ENCODE assay signal across 33 cellular contexts in genomic region chr1:26098602-26099001, GRCh38. TPM values are rescaled to one million over a fixed set of nuclear protein-coding genes. Genes with fewer than 3 reads are reported as not detected.
"Had no signal": no experiment of that assay in that cellular context is flagged by ENCODE, and none has a peak within 500 bp of the region (broad histone marks: within the 10 kb centered on the region; RNA-seq: fewer than 3 reads in every experiment).

No MANE protein-coding gene starts in this region.

- DNase-seq: activated CD4-positive, alpha-beta memory T cell treated with anti-CD3 and anti-CD28 coated beads, Interleukin-2, amount 10 ng/mL, durations not matched to agents 7 days and 5 days; activated CD4-positive, alpha-beta T cell treated with anti-CD3 and anti-CD28 coated beads for 1 hour; activated CD4-positive, alpha-beta T cell treated with anti-CD3 and anti-CD28 coated beads for 4 hours; activated CD4-positive, alpha-beta T cell treated with anti-CD3 and anti-CD28 coated beads, Interleukin-2, amount 10 ng/mL, durations not matched to agents 7 days and 5 days; activated CD4-positive, alpha-beta T cell treated with anti-CD3 and anti-CD28 coated beads, Interleukin-2, amount 50 U/mL, for 4 hours; activated CD8-positive, alpha-beta memory T cell treated with anti-CD3 and anti-CD28 coated beads, Interleukin-2, amount 50 U/mL, for 48 hours; activated gamma-delta T cell; activated naive CD4-positive, alpha-beta T cell; activated naive CD4-positive, alpha-beta T cell treated with anti-CD3 and anti-CD28 coated beads, Interleukin-2, amount 50 U/mL, for 16 hours; activated T-cell treated with anti-CD3 and anti-CD28 coated beads for 4 hours; activated T-cell treated with anti-CD3 and anti-CD28 coated beads, Interleukin-2, amount 50 U/mL, for 24 hours; activated T-cell treated with anti-CD3 and anti-CD28 coated beads, Interleukin-2, amount 50 U/mL, for 72 hours; amniotic stem cell; anterior cingulate cortex; brain microvascular endothelial cell; effector CD4-positive, alpha-beta T cell; effector memory CD8-positive, alpha-beta T cell; erythroblast; foreskin keratinocyte; gastrocnemius medialis; heart right ventricle; T-helper 1 cell; T-helper 17 cell; T1000 had no signal

- H3K4me3 Mint-ChIP-seq: activated CD4-positive, alpha-beta memory T cell treated with anti-CD3 and anti-CD28 coated beads, Interleukin-2, amount 10 ng/mL, durations not matched to agents 7 days and 5 days; activated CD4-positive, alpha-beta T cell treated with anti-CD3 and anti-CD28 coated beads, Interleukin-2, amount 10 ng/mL, durations not matched to agents 7 days and 5 days; activated naive CD8-positive, alpha-beta T cell; activated T-cell treated with anti-CD3 and anti-CD28 coated beads, Interleukin-2, amount 50 U/mL, for 24 hours; activated T-cell treated with anti-CD3 and anti-CD28 coated beads, Interleukin-2, amount 50 U/mL, for 72 hours; central memory CD8-positive, alpha-beta T cell; dendritic cell treated with granulocyte-macrophage colony-stimulating factor and Interleukin-4, amounts not matched to agents 40 ng/mL and 50 ng/mL, for 4 days; effector memory CD8-positive, alpha-beta T cell; T-helper 17 cell had no signal

- H3K36me3 ChIP-seq: brain microvascular endothelial cell, esophagus muscularis mucosa, gastrocnemius medialis, heart right ventricle had no signal

- H3K4me3 ChIP-seq: coronary artery, esophagus muscularis mucosa, gastrocnemius medialis, heart right ventricle had no signal

- H3K36me3 Mint-ChIP-seq: activated naive CD8-positive, alpha-beta T cell had no signal

- H3K9me3 Mint-ChIP-seq: activated CD4-positive, alpha-beta memory T cell treated with anti-CD3 and anti-CD28 coated beads, Interleukin-2, amount 10 ng/mL, durations not matched to agents 7 days and 5 days; activated CD4-positive, alpha-beta T cell treated with anti-CD3 and anti-CD28 coated beads, Interleukin-2, amount 10 ng/mL, durations not matched to agents 7 days and 5 days; activated T-cell treated with anti-CD3 and anti-CD28 coated beads, Interleukin-2, amount 50 U/mL, for 24 hours; activated T-cell treated with anti-CD3 and anti-CD28 coated beads, Interleukin-2, amount 50 U/mL, for 72 hours; central memory CD8-positive, alpha-beta T cell; dendritic cell treated with granulocyte-macrophage colony-stimulating factor and Interleukin-4, amounts not matched to agents 40 ng/mL and 50 ng/mL, for 4 days; effector memory CD8-positive, alpha-beta T cell; T-helper 2 cell treated with Interferon-gamma antibody and Interleukin-4, amounts not matched to agents 5 μg/mL and 100 μg/mL, for 36 hours had no signal

- H3K4me1 Mint-ChIP-seq: central memory CD8-positive, alpha-beta T cell had no signal

- H3K27me3 Mint-ChIP-seq: activated naive CD8-positive, alpha-beta T cell; activated T-cell treated with anti-CD3 and anti-CD28 coated beads, Interleukin-2, amount 50 U/mL, for 24 hours had no signal

- H3K9me3 ChIP-seq: esophagus muscularis mucosa, gastrocnemius medialis, heart right ventricle had no signal

- H3K27ac ChIP-seq: brain microvascular endothelial cell, coronary artery, esophagus muscularis mucosa, foreskin keratinocyte, gastrocnemius medialis, heart right ventricle had no signal

- H3K27me3 ChIP-seq: brain microvascular endothelial cell, gastrocnemius medialis had no signal

- H3K27ac Mint-ChIP-seq: activated CD4-positive, alpha-beta T cell treated with anti-CD3 and anti-CD28 coated beads, Interleukin-2, amount 10 ng/mL, durations not matched to agents 7 days and 5 days; activated naive CD8-positive, alpha-beta T cell; activated T-cell treated with anti-CD3 and anti-CD28 coated beads, Interleukin-2, amount 50 U/mL, for 24 hours; activated T-cell treated with anti-CD3 and anti-CD28 coated beads, Interleukin-2, amount 50 U/mL, for 72 hours; dendritic cell treated with granulocyte-macrophage colony-stimulating factor and Interleukin-4, amounts not matched to agents 40 ng/mL and 50 ng/mL, for 4 days; T-helper 17 cell had no signal

RNA-seq across cellular contexts. Expression of gene TRIM63, which starts 31.2 kb away (rescaled TPM):
- total RNA-seq: astrocyte, bronchial epithelial cell, cerebellum, foreskin keratinocyte, T-helper 17 cell had no signal
- polyA plus RNA-seq: foreskin keratinocyte had no signal

RNA-seq across cellular contexts. Expression of gene SLC30A2, which starts 52.7 kb away (rescaled TPM):
- total RNA-seq: activated CD4-positive, alpha-beta memory T cell treated with anti-CD3 and anti-CD28 coated beads, Interleukin-2, amount 10 ng/mL, durations not matched to agents 7 days and 5 days; activated CD4-positive, alpha-beta T cell treated with anti-CD3 and anti-CD28 coated beads, Interleukin-2, amount 10 ng/mL, durations not matched to agents 7 days and 5 days; activated T-cell treated with anti-CD3 and anti-CD28 coated beads, Interleukin-2, amount 50 U/mL, for 72 hours; astrocyte; bronchial epithelial cell; cerebellum; foreskin keratinocyte; T-helper 17 cell had no signal
- polyA plus RNA-seq: foreskin keratinocyte had no signal
